ENCODE assay signal across 8 cellular contexts in the genomic region with DNA sequence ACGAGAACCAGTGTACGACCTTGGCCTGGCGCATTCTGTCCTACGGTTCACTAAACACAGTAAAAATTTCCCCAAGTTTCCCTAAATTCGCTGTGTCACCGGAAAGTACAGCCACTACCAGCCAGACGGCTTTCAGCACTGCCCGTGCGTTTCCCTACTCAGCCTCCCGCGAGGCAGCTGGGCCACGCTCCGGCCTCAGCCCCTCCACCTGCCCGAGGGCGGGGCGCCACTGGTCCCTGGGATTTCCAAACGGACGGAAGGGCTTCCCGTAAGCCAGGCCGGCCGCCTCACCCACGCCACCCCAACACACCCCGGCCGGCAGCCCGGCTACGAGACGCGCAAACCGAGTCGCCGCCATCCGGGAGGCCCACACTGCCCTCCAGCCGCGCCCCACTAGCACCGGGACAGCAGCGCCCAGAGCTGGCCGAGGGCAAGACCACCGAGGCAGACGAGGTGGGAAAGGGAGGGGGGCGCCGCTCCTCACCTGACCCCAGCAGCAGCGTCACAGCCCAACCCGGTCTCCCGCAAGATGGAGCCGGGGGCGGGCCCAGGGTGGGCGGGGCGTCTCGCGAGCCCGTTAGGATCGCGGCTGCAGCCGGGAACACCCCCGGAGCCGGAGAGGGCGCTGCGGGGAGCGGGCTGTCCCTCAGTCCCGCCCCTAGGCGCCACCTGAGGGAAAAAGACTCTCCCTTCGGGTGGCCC. TPM values are rescaled to one million over a fixed set of nuclear protein-coding genes. Genes with fewer than 3 reads are reported as not detected.
DNase-seq lines count a peak whose midpoint lies in the region; ATAC-seq and TF ChIP-seq lines count a peak whose summit lies in the region.

A gene (minus strand): TSS at position 531 of the 702 bp plus-strand sequence. CDS start 13,202 bp downstream, outside the sequence.

- 0 to 1% (median 0%) methylated on average over 11 to 62 of the region's 62 CpGs for WGBS in adrenal gland, 4 donors
- WGBS in heart right ventricle, 2 donors, result 0 to 1% methylated on average over 60 to 62 of the region's 62 CpGs
- WGBS in upper lobe of left lung, 2 donors, result 0% methylated on average over 14 to 30 of the region's 62 CpGs

- no peaks in the 10 kb centered on the region for H3K27me3 ChIP-seq in adrenal gland
- H3K27me3 ChIP-seq in heart right ventricle, result no peaks in the 10 kb centered on the region
- H3K27me3 ChIP-seq in upper lobe of left lung, result no peaks in the 10 kb centered on the region

- TF ChIP-seq CTCF in GM13976 (IDR thresholded peaks at IDR 0.05; ENCODE audit: borderline replicate concordance, control extremely low read depth, extremely low read depth, insufficient read depth, missing control alignments) (no peak), adrenal gland (IDR thresholded peaks at IDR 0.05) (peak in 5 of 6 experiments; percentile 4 to 37 (median 22)), heart right ventricle (IDR thresholded peaks at IDR 0.05) (peak in 6 of 9 donors; percentile 38 to 67 (median 47)), upper lobe of left lung (IDR thresholded peaks at IDR 0.05) (peak in 3 of 6 experiments; percentile 29 to 42 (median 38))

- ATAC-seq in HG02798 (IDR thresholded peaks at IDR 0.05; ENCODE audit: poor library complexity, unreplicated experiment) (peak; percentile 93), heart right ventricle (peak; percentile 98 to 99 (median 98)), upper lobe of left lung (ENCODE audit: low FRiP score in 2 of 2) (peak; percentile 99)

- peak; percentile 78 to 83 for TF ChIP-seq POLR2A in adrenal gland (IDR thresholded peaks at IDR 0.05)
- TF ChIP-seq POLR2A in upper lobe of left lung (IDR thresholded peaks at IDR 0.05), result peak in 3 of 4 donors; percentile 50 to 95 (median 91)

- in situ Hi-C loops in GM13976 (cut with MboI; ENCODE audit: low sequenced_read_pairs, unreplicated experiment), result no loop called here

- H3K36me3 ChIP-seq in adrenal gland (replicated peaks in 1 of 2) (no peaks in the 10 kb centered on the region), heart right ventricle (no peaks in the 10 kb centered on the region), upper lobe of left lung (no peaks in the 10 kb centered on the region)

- no peaks in the 10 kb centered on the region for H3K9me3 ChIP-seq in adrenal gland (replicated peaks in 1 of 3)
- H3K9me3 ChIP-seq in heart right ventricle, result no peaks in the 10 kb centered on the region
- H3K9me3 ChIP-seq in upper lobe of left lung, result no peaks in the 10 kb centered on the region

- H3K4me3 ChIP-seq in adrenal gland, result peak within 1 kb of the TSS; percentile 75 to 98 (median 92)
- peak within 1 kb of the TSS; percentile 81 to 99 (median 88) for H3K4me3 ChIP-seq in heart right ventricle
- peak within 1 kb of the TSS; percentile 66 to 85 (median 80) for H3K4me3 ChIP-seq in upper lobe of left lung

- H3K4me1 ChIP-seq in adrenal gland (replicated peaks in 1 of 2) (peaks cover 16 to 27% of the 10 kb centered on the region in 2 donors), heart right ventricle (peaks cover 0 to 41% (median 28%) of the 10 kb centered on the region in 9 donors), upper lobe of left lung (peaks cover 12 to 30% (median 21%) of the 10 kb centered on the region in 4 donors)

- DNase-seq in GM13976 (ENCODE audit: low spot score), result peak; percentile 99
- DNase-seq in NCI-H1417 treated with DMSO at 0.1 percent for 48 hours (lab: John Stamatoyannopoulos, UW), result peak; percentile 33
- DNase-seq in T-helper 1 cell, result peak; percentile 90 to 94 (median 91)
- peak; percentile 91 to 97 (median 95) for DNase-seq in adrenal gland
- peak; percentile 94 to 95 for DNase-seq in heart right ventricle
- DNase-seq in posterior vena cava (ENCODE audit: low spot score), result peak; percentile 98
- peak; percentile 96 to 100 for DNase-seq in upper lobe of left lung

- peak in 2 of 4 donors; percentile 19 to 60 for TF ChIP-seq EP300 in upper lobe of left lung (IDR thresholded peaks at IDR 0.05)

- intact Hi-C loops in adrenal gland (cut with DNase I), result no loop called here
- intact Hi-C loops in heart right ventricle (cut with DNase I), result loop anchor here in 1 of 10 donors (1.0 kb wide), 1 partner anchor 82 kb away; no protein-coding TSS in a partner anchor
- intact Hi-C loops in posterior vena cava (cut with DNase I), result no loop called here

- H3K27ac ChIP-seq in adrenal gland, result peak within 1 kb of the TSS; percentile 85 to 99 (median 98)
- H3K27ac ChIP-seq in heart right ventricle, result peak within 1 kb of the TSS; percentile 87 to 99 (median 96)
- peak within 1 kb of the TSS; percentile 96 to 97 (median 96) for H3K27ac ChIP-seq in upper lobe of left lung

RNA-seq across cellular contexts. Expression of the gene that starts here (rescaled TPM):
- total RNA-seq in adrenal gland (100 to 1,000 TPM in 7 of 8 donors, 10 to 100 TPM in 1; 79.2 to 176 (median 155) TPM), heart right ventricle (100 to 1,000 TPM; 104 to 163 (median 149) TPM), posterior vena cava (100 to 1,000 TPM; 114 to 131 TPM), upper lobe of left lung (100 to 1,000 TPM in 3 of 6 donors, 10 to 100 TPM in 3; 40.7 to 115 (median 95.7) TPM)
- polyA plus RNA-seq in adrenal gland (100 to 1,000 TPM in 1 of 3 donors, 10 to 100 TPM in 2; 43.4 to 196 (median 49.3) TPM), heart right ventricle (10 to 100 TPM; 33.4 to 69.7 TPM)

Comparison
In these comparisons a context has a peak if more than half of its experiments do, and no peak if none do; other contexts are left out.
1. Peak in every context shown above with its lines: DNase-seq, ATAC-seq, H3K4me3 ChIP-seq and H3K27ac ChIP-seq.
2. DNase-seq: peak in every context shown above with its lines; median percentile 99 in GM13976; 98 in posterior vena cava; 98 in upper lobe of left lung; 95 in adrenal gland; 94 in heart right ventricle; 91 in T-helper 1 cell; 33 in NCI-H1417 treated with DMSO at 0.1 percent for 48 hours.